ENCODE assay signal across 15 cellular contexts in genomic region chr17:68238488-68238887, GRCh38. TPM values are rescaled to one million over a fixed set of nuclear protein-coding genes. Genes with fewer than 3 reads are reported as not detected.
DNase-seq lines count a peak whose midpoint lies in the region; ATAC-seq and TF ChIP-seq lines count a peak whose summit lies in the region.
"Had no signal": no experiment of that assay in that cellular context is flagged by ENCODE, and none has a peak within 500 bp of the region (broad histone marks: within the 10 kb centered on the region; RNA-seq: fewer than 3 reads in every experiment).

No MANE protein-coding gene starts in this region.

- whole genome bisulfite sequencing in gastroesophageal sphincter (ENCODE audit: low coverage in 1 of 2), 2 donors = 51 to 86% methylated on average over 2 of the region's 2 CpGs

- H3K27ac ChIP-seq in BLaER1 (peak overlapping the region; percentile 90), mucosa of rectum (ENCODE audit: low read depth in 2 of 2, low read length in 2 of 2) (peak overlapping the region; percentile 27 to 87), gastroesophageal sphincter (peak overlapping the region in 2 of 4 donors; percentile 48 to 74), left ventricle myocardium inferior (replicated peaks) (no peak overlapping the region)
- H3K27ac ChIP-seq: parathyroid adenoma, PC-9 had no signal

- H3K4me2 ChIP-seq in BLaER1 = peak overlapping the region; percentile 98
- H3K4me2 ChIP-seq: PC-9 had no signal

- H3K27ac Mint-ChIP-seq in IgD-negative memory B cell = peak overlapping the region; percentile 97 to 100 (median 99)
- H3K27ac Mint-ChIP-seq in activated T-helper 17 cell treated with anti-CD3 and anti-CD28 coated beads, Interleukin-2, amount 50 U/mL, for 72 hours = peak overlapping the region; percentile 96

- H3K4me3 ChIP-seq in BLaER1 = no peak overlapping the region
- no peak overlapping the region for H3K4me3 ChIP-seq in mucosa of rectum (ENCODE audit: low read length in 2 of 2)
- H3K4me3 ChIP-seq in gastroesophageal sphincter = no peak overlapping the region
- H3K4me3 ChIP-seq in left ventricle myocardium inferior = no peak overlapping the region
- H3K4me3 ChIP-seq: PC-9 had no signal

- H3K9me3 ChIP-seq in BLaER1 (no peaks in the 10 kb centered on the region), mucosa of rectum (ENCODE audit: control insufficient read depth in 2 of 2, low read length in 2 of 2) (no peaks in the 10 kb centered on the region), gastroesophageal sphincter (no peaks in the 10 kb centered on the region), left ventricle myocardium inferior (replicated peaks) (no peaks in the 10 kb centered on the region)
- H3K9me3 ChIP-seq: BE2C had no signal

- H3K36me3 ChIP-seq in BLaER1 (no peaks in the 10 kb centered on the region), mucosa of rectum (ENCODE audit: control insufficient read depth in 2 of 2, insufficient read depth in 2 of 2, low read length in 2 of 2) (no peaks in the 10 kb centered on the region), gastroesophageal sphincter (no peaks in the 10 kb centered on the region), left ventricle myocardium inferior (no peaks in the 10 kb centered on the region)
- H3K36me3 ChIP-seq: BE2C had no signal

- H3K4me1 ChIP-seq in BLaER1 = peaks cover 62% of the 10 kb centered on the region
- peaks cover 0 to 6% of the 10 kb centered on the region in 2 donors for H3K4me1 ChIP-seq in mucosa of rectum (ENCODE audit: control insufficient read depth in 2 of 2, insufficient read depth in 2 of 2, low read length in 2 of 2)
- peaks cover 0 to 16% (median 0%) of the 10 kb centered on the region in 3 donors for H3K4me1 ChIP-seq in gastroesophageal sphincter
- H3K4me1 ChIP-seq in left ventricle myocardium inferior = peaks cover 14% of the 10 kb centered on the region
- H3K4me1 ChIP-seq: BE2C had no signal

- no peak for TF ChIP-seq POLR2A in gastroesophageal sphincter (IDR thresholded peaks at IDR 0.05)

- peak overlapping the region; percentile 86 to 94 (median 90) for H3K4me3 Mint-ChIP-seq in IgD-negative memory B cell
- H3K4me3 Mint-ChIP-seq in activated T-helper 17 cell treated with anti-CD3 and anti-CD28 coated beads, Interleukin-2, amount 50 U/mL, for 72 hours = peak overlapping the region; percentile 87

- H3K27me3 Mint-ChIP-seq in IgD-negative memory B cell = no peaks in the 10 kb centered on the region
- no peaks in the 10 kb centered on the region for H3K27me3 Mint-ChIP-seq in activated T-helper 17 cell treated with anti-CD3 and anti-CD28 coated beads, Interleukin-2, amount 50 U/mL, for 72 hours

- H3K36me3 Mint-ChIP-seq in IgD-negative memory B cell = peaks cover under 1% of the 10 kb centered on the region
- no peaks in the 10 kb centered on the region for H3K36me3 Mint-ChIP-seq in activated T-helper 17 cell treated with anti-CD3 and anti-CD28 coated beads, Interleukin-2, amount 50 U/mL, for 72 hours (ENCODE audit: low read depth)

- H3K4me1 Mint-ChIP-seq in IgD-negative memory B cell = peaks cover 19 to 48% (median 31%) of the 10 kb centered on the region in 3 donors
- peaks cover 42% of the 10 kb centered on the region for H3K4me1 Mint-ChIP-seq in activated T-helper 17 cell treated with anti-CD3 and anti-CD28 coated beads, Interleukin-2, amount 50 U/mL, for 72 hours

- H3K9ac ChIP-seq in BLaER1 (peak overlapping the region; percentile 78; the same call in 1 of the 2 replicates), mucosa of rectum (ENCODE audit: low read depth in 1 of 2, low read length in 2 of 2) (peak overlapping the region in 1 of 2 donors; percentile 26)
- H3K9ac ChIP-seq: parathyroid adenoma had no signal

- TF ChIP-seq CTCF in gastroesophageal sphincter (IDR thresholded peaks at IDR 0.05) (no peak), left ventricle myocardium inferior (IDR thresholded peaks at IDR 0.05; ENCODE audit: borderline replicate concordance) (no peak)

- no peaks in the 10 kb centered on the region for H4K20me1 ChIP-seq in BLaER1

- no peaks in the 10 kb centered on the region for H3K9me3 Mint-ChIP-seq in IgD-negative memory B cell
- no peaks in the 10 kb centered on the region for H3K9me3 Mint-ChIP-seq in activated T-helper 17 cell treated with anti-CD3 and anti-CD28 coated beads, Interleukin-2, amount 50 U/mL, for 72 hours

- DNase-seq in DMS153 treated with DMSO at 0.1 percent for 48 hours (lab: John Stamatoyannopoulos, UW; ENCODE audit: unreplicated experiment) (no peak), left ventricle myocardium inferior (no peak), SW480 (ENCODE audit: low spot score) (no peak)
- DNase-seq: activated effector memory CD4-positive, alpha-beta T cell treated with Interleukin-2 at 50 U/mL for 16 hours; BE2C; dermis blood vessel endothelial cell; left ventricle myocardium superior; NCI-H187 treated with DMSO at 0.1 percent for 48 hours had no signal

- no peak for TF ChIP-seq EP300 in gastroesophageal sphincter (IDR thresholded peaks at IDR 0.05)

- intact Hi-C loops in left ventricle myocardium inferior (cut with micrococcal nuclease) = no loop called here

- H3K27me3 ChIP-seq in BLaER1 (no peaks in the 10 kb centered on the region), mucosa of rectum (ENCODE audit: control insufficient read depth in 2 of 2, insufficient read depth in 2 of 2, low read length in 2 of 2) (no peaks in the 10 kb centered on the region), gastroesophageal sphincter (no peaks in the 10 kb centered on the region), left ventricle myocardium inferior (ENCODE audit: low read depth) (no peaks in the 10 kb centered on the region)
- H3K27me3 ChIP-seq: BE2C had no signal

- ATAC-seq in activated T-helper 17 cell treated with anti-CD3 and anti-CD28 coated beads, Interleukin-2, amount 50 U/mL, for 72 hours (replicated peaks) = peak; percentile 34
- ATAC-seq in gastroesophageal sphincter = no peak

RNA-seq across cellular contexts. Expression of gene AMZ2, which starts 9.4 kb away (rescaled TPM):
- 80.0 TPM for polyA plus RNA-seq in IgD-negative memory B cell
- 100 to 1,000 TPM; 100 to 112 TPM for total RNA-seq in activated T-helper 17 cell treated with anti-CD3 and anti-CD28 coated beads, Interleukin-2, amount 50 U/mL, for 72 hours
- total RNA-seq in gastroesophageal sphincter = 10 to 100 TPM; 54.9 to 76.5 (median 59.6) TPM
- 99.9 TPM for total RNA-seq in left ventricle myocardium inferior

RNA-seq across cellular contexts. Expression of gene SLC16A6, which starts 52.4 kb away (rescaled TPM):
- polyA plus RNA-seq in IgD-negative memory B cell = 0.33 TPM
- 1 to 10 TPM in 1 of 2 donors, under 1 TPM in 1; 0.64 to 5.5 TPM for total RNA-seq in activated T-helper 17 cell treated with anti-CD3 and anti-CD28 coated beads, Interleukin-2, amount 50 U/mL, for 72 hours
- under 1 TPM in 3 of 4 donors, not detected in 1; 0.27 to 0.67 (median 0.46) TPM for total RNA-seq in gastroesophageal sphincter
- 0.08 TPM for total RNA-seq in left ventricle myocardium inferior
- total RNA-seq: left ventricle myocardium superior had no signal

RNA-seq across cellular contexts. Expression of gene ARSG, which starts 52.8 kb away (rescaled TPM):
- polyA plus RNA-seq in IgD-negative memory B cell = 10.6 TPM
- 1 to 10 TPM; 4.8 to 6.3 TPM for total RNA-seq in activated T-helper 17 cell treated with anti-CD3 and anti-CD28 coated beads, Interleukin-2, amount 50 U/mL, for 72 hours
- 1 to 10 TPM; 2.2 to 5.5 (median 3.5) TPM for total RNA-seq in gastroesophageal sphincter
- 3.7 TPM for total RNA-seq in left ventricle myocardium inferior
